23 cellular contexts compared by ENCODE assay signal in the genomic region with DNA sequence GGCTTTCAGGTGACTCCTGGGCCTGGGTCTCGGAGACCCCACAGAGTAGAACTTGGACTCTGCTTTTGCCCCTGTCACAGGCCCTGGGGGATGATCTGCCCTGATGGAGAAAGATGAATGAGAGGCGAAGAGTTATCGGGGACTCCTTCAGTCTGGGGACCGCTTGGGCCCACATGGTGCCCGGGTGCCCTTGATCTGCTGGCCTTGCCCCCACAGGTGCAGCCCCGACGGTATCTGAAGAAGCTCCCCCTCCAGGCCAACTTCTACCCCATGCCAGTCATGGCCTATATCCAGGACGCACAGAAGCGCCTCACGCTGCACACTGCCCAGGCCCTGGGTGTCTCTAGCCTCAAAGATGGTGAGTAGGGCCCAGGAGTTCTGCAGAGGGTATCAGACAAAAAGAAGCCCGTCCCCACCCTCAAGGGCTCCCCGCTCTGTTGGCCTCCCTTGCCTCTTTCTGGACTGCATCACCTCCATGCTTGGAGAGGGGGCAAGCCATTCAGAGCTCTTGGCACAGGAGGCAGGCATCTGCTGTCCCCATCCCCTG. TPM values are rescaled to one million over a fixed set of nuclear protein-coding genes. Genes with fewer than 3 reads are reported as not detected.
DNase-seq lines count a peak whose midpoint lies in the region; ATAC-seq and TF ChIP-seq lines count a peak whose summit lies in the region.
"Had no signal": no experiment of that assay in that cellular context is flagged by ENCODE, and none has a peak within 500 bp of the region (broad histone marks: within the 10 kb centered on the region; RNA-seq: fewer than 3 reads in every experiment).

No MANE protein-coding gene starts in this region.

- H3K27ac ChIP-seq in neuronal stem cell (replicated peaks; ENCODE audit: low read length) (no peak overlapping the region), upper lobe of left lung (peak overlapping the region; percentile 60 to 87 (median 78))
- H3K27ac ChIP-seq: Peyer's patch, SJSA1 had no signal

- peak overlapping the region; percentile 10 for H2BK12ac ChIP-seq in neuronal stem cell (ENCODE audit: low read length)

- no peak for TF ChIP-seq CTCF in upper lobe of left lung (IDR thresholded peaks at IDR 0.05)

- no peak for TF ChIP-seq POLR2A in upper lobe of left lung (IDR thresholded peaks at IDR 0.05)

- H2BK15ac ChIP-seq in neuronal stem cell (ENCODE audit: low read length) = no peak overlapping the region

- H3K4me1 ChIP-seq in neuronal stem cell (ENCODE audit: control insufficient read depth in 2 of 2, insufficient read depth in 1 of 2, low read depth in 1 of 2, low read length in 2 of 2) (no peaks in the 10 kb centered on the region), upper lobe of left lung (peaks cover 0 to 6% (median 1%) of the 10 kb centered on the region in 4 donors)
- H3K4me1 ChIP-seq: Peyer's patch, SJSA1 had no signal

- peak; percentile 10 for DNase-seq in left cardiac atrium
- DNase-seq in cardiac septum (ENCODE audit: low spot score) = no peak
- DNase-seq in neuronal stem cell (ENCODE audit: low spot score) = no peak
- DNase-seq in upper lobe of left lung = no peak
- DNase-seq in SKM-1 (lab: John Stamatoyannopoulos, UW; ENCODE audit: unreplicated experiment) = no peak
- DNase-seq: AML-193; C1 segment of cervical spinal cord; Calu3; CD8-positive, alpha-beta memory T cell; DMS153; GOT3; HCEC 1CT; KBM-7; MM.1S; NCI-H1048; NCI-H1417 treated with DMSO at 0.1 percent for 48 hours; NCI-H187; NCI-H446; NCI-H526; Peyer's patch had no signal

- WGBS in neuronal stem cell (ENCODE audit: extremely low coverage in 2 of 2, insufficient read length in 2 of 2, insufficient replicate concordance in 1 of 2), 2 donors = no CpG with 5 or more reads among the region's 12 CpGs
- WGBS in upper lobe of left lung, 2 donors = 95 to 97% methylated on average over 5 to 12 of the region's 12 CpGs

- H3K9ac ChIP-seq in neuronal stem cell (ENCODE audit: low read depth, low read length, poor library complexity) = no peak overlapping the region

- H3K27me3 Mint-ChIP-seq in dendritic cell treated with granulocyte-macrophage colony-stimulating factor and Interleukin-4, amounts not matched to agents 40 ng/mL and 50 ng/mL, for 4 days = no peaks in the 10 kb centered on the region

- H4K91ac ChIP-seq in neuronal stem cell (ENCODE audit: low read depth, low read length, poor library complexity) = no peak overlapping the region

- no peak overlapping the region for H3K4me3 Mint-ChIP-seq in dendritic cell treated with granulocyte-macrophage colony-stimulating factor and Interleukin-4, amounts not matched to agents 40 ng/mL and 50 ng/mL, for 4 days
- H3K4me3 Mint-ChIP-seq: CD8-positive, alpha-beta memory T cell had no signal

- H3K27me3 ChIP-seq in neuronal stem cell (ENCODE audit: control insufficient read depth in 3 of 3, insufficient read depth in 3 of 3, low read depth in 1 of 3, low read length in 3 of 3) (no peaks in the 10 kb centered on the region), upper lobe of left lung (no peaks in the 10 kb centered on the region)
- H3K27me3 ChIP-seq: Peyer's patch, SJSA1 had no signal

- H3K23ac ChIP-seq in neuronal stem cell (ENCODE audit: low read depth, low read length, poor library complexity) = no peak overlapping the region

- no peak overlapping the region for H2BK5ac ChIP-seq in neuronal stem cell (ENCODE audit: low read length)

- H3K27ac Mint-ChIP-seq in dendritic cell treated with granulocyte-macrophage colony-stimulating factor and Interleukin-4, amounts not matched to agents 40 ng/mL and 50 ng/mL, for 4 days = peak overlapping the region; percentile 38
- H3K27ac Mint-ChIP-seq: CD8-positive, alpha-beta memory T cell had no signal

- no peak for TF ChIP-seq EP300 in upper lobe of left lung (IDR thresholded peaks at IDR 0.05)

- no peak overlapping the region for H2BK120ac ChIP-seq in neuronal stem cell (ENCODE audit: low read depth, low read length)

- no peak overlapping the region for H2AK5ac ChIP-seq in neuronal stem cell (ENCODE audit: low read depth, low read length)

- peaks cover 100% of the 10 kb centered on the region for H3K36me3 Mint-ChIP-seq in dendritic cell treated with granulocyte-macrophage colony-stimulating factor and Interleukin-4, amounts not matched to agents 40 ng/mL and 50 ng/mL, for 4 days (ENCODE audit: low read depth)

- H3K4me2 ChIP-seq in neuronal stem cell (ENCODE audit: insufficient read depth, low read length, poor library complexity, severe bottlenecking) = no peak overlapping the region

- H2AFZ ChIP-seq in neuronal stem cell (ENCODE audit: low read length) = no peak overlapping the region

- H3K4me3 ChIP-seq in neuronal stem cell (ENCODE audit: low read length in 2 of 2) (no peak overlapping the region), upper lobe of left lung (no peak overlapping the region)
- H3K4me3 ChIP-seq: Peyer's patch, SJSA1 had no signal

- H3K4me1 Mint-ChIP-seq in dendritic cell treated with granulocyte-macrophage colony-stimulating factor and Interleukin-4, amounts not matched to agents 40 ng/mL and 50 ng/mL, for 4 days (ENCODE audit: low read depth) = peaks cover 60% of the 10 kb centered on the region
- H3K4me1 Mint-ChIP-seq: CD8-positive, alpha-beta memory T cell had no signal

- H3K9me3 ChIP-seq in neuronal stem cell (replicated peaks in 1 of 2; ENCODE audit: control insufficient read depth in 2 of 2, insufficient read depth in 1 of 2, low read depth in 1 of 2, low read length in 2 of 2) = no peaks in the 10 kb centered on the region
- H3K9me3 ChIP-seq in upper lobe of left lung = no peaks in the 10 kb centered on the region
- H3K9me3 ChIP-seq: Peyer's patch, SJSA1 had no signal

- no peaks in the 10 kb centered on the region for H3K79me1 ChIP-seq in neuronal stem cell (ENCODE audit: low read depth, low read length)

- no peak overlapping the region for H3K14ac ChIP-seq in neuronal stem cell (ENCODE audit: low read length)

- intact Hi-C loops in left cardiac atrium (cut with DNase I) (no loop called here), cardiac septum (cut with DNase I) (no loop called here)
- intact Hi-C loops in dendritic cell treated with granulocyte-macrophage colony-stimulating factor and Interleukin-4, amounts not matched to agents 40 ng/mL and 50 ng/mL, for 4 days (cut with micrococcal nuclease) = no loop called here

- H3K18ac ChIP-seq in neuronal stem cell (ENCODE audit: low read length) = no peak overlapping the region

- no peaks in the 10 kb centered on the region for H3K9me3 Mint-ChIP-seq in dendritic cell treated with granulocyte-macrophage colony-stimulating factor and Interleukin-4, amounts not matched to agents 40 ng/mL and 50 ng/mL, for 4 days
- H3K9me3 Mint-ChIP-seq: CD8-positive, alpha-beta memory T cell had no signal

- no peak overlapping the region for H4K8ac ChIP-seq in neuronal stem cell (ENCODE audit: low read depth, low read length)

- H3K4ac ChIP-seq in neuronal stem cell (ENCODE audit: low read length) = no peak overlapping the region

- H3K36me3 ChIP-seq in neuronal stem cell (replicated peaks in 1 of 2; ENCODE audit: control insufficient read depth in 2 of 2, insufficient read depth in 2 of 2, low read length in 2 of 2) (peaks cover 61 to 95% of the 10 kb centered on the region in 2 donors), upper lobe of left lung (peaks cover 50 to 100% (median 95%) of the 10 kb centered on the region in 4 donors)

- ATAC-seq in left cardiac atrium (no peak), upper lobe of left lung (ENCODE audit: low FRiP score in 2 of 2) (no peak), GM18520 (IDR thresholded peaks at IDR 0.05; ENCODE audit: unreplicated experiment) (no peak)

RNA-seq across cellular contexts. Expression of gene MAN2A2, which starts 10.4 kb away (rescaled TPM):
- total RNA-seq in left cardiac atrium (10 to 100 TPM; 79.3 to 83.2 TPM), cardiac septum (73.3 TPM), upper lobe of left lung (100 to 1,000 TPM in 2 of 6 donors, 10 to 100 TPM in 4; 36.8 to 219 (median 90.1) TPM)
- polyA plus RNA-seq in neuronal stem cell (2013, experiment 1 of 2) = 41.6 TPM
- 37.8 TPM for polyA plus RNA-seq in neuronal stem cell (2013, experiment 2 of 2)

RNA-seq across cellular contexts. Expression of gene HDDC3, which starts 18.9 kb away (rescaled TPM):
- 10 to 100 TPM; 12.2 to 17.1 TPM for total RNA-seq in left cardiac atrium
- total RNA-seq in cardiac septum = 11.8 TPM
- polyA plus RNA-seq in neuronal stem cell (2013, experiment 1 of 2) = 17.1 TPM
- polyA plus RNA-seq in neuronal stem cell (2013, experiment 2 of 2) = 16.8 TPM
- total RNA-seq in upper lobe of left lung = 10 to 100 TPM in 5 of 6 donors, 1 to 10 TPM in 1; 5.0 to 19.3 (median 12.5) TPM

RNA-seq across cellular contexts. Expression of gene UNC45A, which starts 21.6 kb away (rescaled TPM):
- total RNA-seq in left cardiac atrium (10 to 100 TPM; 27.3 to 29.5 TPM), cardiac septum (27.2 TPM), upper lobe of left lung (100 to 1,000 TPM in 1 of 6 donors, 10 to 100 TPM in 5; 40.7 to 108 (median 61.9) TPM)
- 29.4 TPM for polyA plus RNA-seq in neuronal stem cell (2013, experiment 1 of 2)
- 28.4 TPM for polyA plus RNA-seq in neuronal stem cell (2013, experiment 2 of 2)

RNA-seq across cellular contexts. Expression of gene FES, which starts 29.2 kb away (rescaled TPM):
- 10 to 100 TPM; 26.9 to 29.2 TPM for total RNA-seq in left cardiac atrium
- total RNA-seq in cardiac septum = 16.2 TPM
- polyA plus RNA-seq in neuronal stem cell (2013, experiment 1 of 2) = 2.6 TPM
- polyA plus RNA-seq in neuronal stem cell (2013, experiment 2 of 2) = 2.3 TPM
- 100 to 1,000 TPM in 2 of 6 donors, 10 to 100 TPM in 4; 33.4 to 144 (median 68.3) TPM for total RNA-seq in upper lobe of left lung

RNA-seq across cellular contexts. Expression of gene RCCD1, which starts 41.2 kb away (rescaled TPM):
- total RNA-seq in left cardiac atrium = 10 to 100 TPM in 1 of 2 donors, 1 to 10 TPM in 1; 8.4 to 10.6 TPM
- 10.8 TPM for total RNA-seq in cardiac septum
- polyA plus RNA-seq in neuronal stem cell (2013, experiment 1 of 2) = 15.6 TPM
- 14.4 TPM for polyA plus RNA-seq in neuronal stem cell (2013, experiment 2 of 2)
- 10 to 100 TPM in 2 of 6 donors, 1 to 10 TPM in 4; 3.8 to 21.0 (median 9.4) TPM for total RNA-seq in upper lobe of left lung
